ENCODE assay signal across 1 cellular context in genomic region chr11:6603287-6604080, GRCh38.
TF ChIP-seq lines count a peak whose summit lies in the region.

TSS of gene ILK (plus strand) at chr11:6603774. CDS start at chr11:6604272, 498 bp downstream.
TSS of gene RRP8 (minus strand) at chr11:6603616. CDS start at chr11:6603502, 114 bp downstream.

TF ChIP-seq in HepG2, 621 proteins besides CTCF, POLR2A, EP300 and RAD21 (continued from another document and continues in another):
- TF ChIP-seq ZNF770 (CRISPR knock-in tag; IDR thresholded peaks at IDR 0.05) (peak; percentile 84), DDIT3 (CRISPR knock-in tag; IDR thresholded peaks at IDR 0.05) (no peak), CSRNP2 (CRISPR knock-in tag; conservative IDR thresholded peaks at IDR 0.05; ENCODE audit: low read depth) (no peak; the same call in 1 of the 2 replicates), ZNF512 (CRISPR knock-in tag; IDR thresholded peaks at IDR 0.05) (no peak), ZNF3 (CRISPR knock-in tag; IDR thresholded peaks at IDR 0.05) (no peak), TOPORS (CRISPR knock-in tag; IDR thresholded peaks at IDR 0.05) (no peak; the same call in 1 of the 2 replicates), RXRB (CRISPR knock-in tag; IDR thresholded peaks at IDR 0.05; ENCODE audit: borderline replicate concordance) (peak; percentile 73), SOX5 (CRISPR knock-in tag; IDR thresholded peaks at IDR 0.05; ENCODE audit: borderline replicate concordance) (peak; percentile 49; the same call in 1 of the 2 replicates), ZFP62 (CRISPR knock-in tag; IDR thresholded peaks at IDR 0.05) (no peak), DNMT1 (CRISPR knock-in tag; IDR thresholded peaks at IDR 0.05) (peak; percentile 74; the same call in 1 of the 2 replicates), HBP1 (CRISPR knock-in tag; IDR thresholded peaks at IDR 0.05; ENCODE audit: low read depth) (peak; percentile 89; the same call in 1 of the 2 replicates), KLF16 (CRISPR knock-in tag; IDR thresholded peaks at IDR 0.05) (peak in 1 of 2 experiments; percentile 93; a peak in 2 of 4 replicates), DBP (CRISPR knock-in tag; IDR thresholded peaks at IDR 0.05; ENCODE audit: not compliant biosample characterization) (no peak), ZNF543 (CRISPR knock-in tag; IDR thresholded peaks at IDR 0.05) (0 out of 2 replicates have a peak, but pooled peaks have one; percentile 31), GZF1 (CRISPR knock-in tag; IDR thresholded peaks at IDR 0.05) (0 out of 2 replicates have a peak, but pooled peaks have one; percentile 31), SMAD1 (CRISPR knock-in tag; IDR thresholded peaks at IDR 0.05; ENCODE audit: borderline replicate concordance, low read depth) (no peak; the same call in 1 of the 2 replicates), ZBTB20 (CRISPR knock-in tag; IDR thresholded peaks at IDR 0.05; ENCODE audit: borderline replicate concordance, low read depth) (peak; percentile 73; the same call in 1 of the 2 replicates), CBX5 (CRISPR knock-in tag; IDR thresholded peaks at IDR 0.05; ENCODE audit: borderline replicate concordance) (no peak; the same call in 1 of the 2 replicates), ARHGAP35 (CRISPR knock-in tag; IDR thresholded peaks at IDR 0.05; ENCODE audit: borderline replicate concordance) (0 out of 2 replicates have a peak, but pooled peaks have one; percentile 50), HINFP (CRISPR knock-in tag; IDR thresholded peaks at IDR 0.05; ENCODE audit: low read depth) (no peak), MED13 (CRISPR knock-in tag; IDR thresholded peaks at IDR 0.05) (no peak), TCF7L2 (IDR thresholded peaks at IDR 0.05; ENCODE audit: low read depth, low read length) (no peak), THRA (CRISPR knock-in tag; IDR thresholded peaks at IDR 0.05; ENCODE audit: borderline replicate concordance) (peak; percentile 53; the same call in 1 of the 2 replicates), HOXA3 (CRISPR knock-in tag; IDR thresholded peaks at IDR 0.05) (peak; percentile 88), NFE2L2 (IDR thresholded peaks at IDR 0.05; ENCODE audit: low read length) (no peak), SP5 (CRISPR knock-in tag; IDR thresholded peaks at IDR 0.05; ENCODE audit: borderline replicate concordance, low read depth) (peak; percentile 67), SOX6 (IDR thresholded peaks at IDR 0.05) (no peak), SOX6 (CRISPR knock-in tag; IDR thresholded peaks at IDR 0.05) (peak; percentile 57), ZBTB40 (IDR thresholded peaks at IDR 0.05) (no peak), ZBTB40 (CRISPR knock-in tag; IDR thresholded peaks at IDR 0.05) (peak; percentile 74), ZNF556 (CRISPR knock-in tag; IDR thresholded peaks at IDR 0.05; ENCODE audit: borderline replicate concordance) (peak; percentile 96), ZNF614 (CRISPR knock-in tag; IDR thresholded peaks at IDR 0.05; ENCODE audit: borderline replicate concordance) (peak; percentile 55; the same call in 1 of the 2 replicates), GPBP1L1 (CRISPR knock-in tag; IDR thresholded peaks at IDR 0.05) (no peak), SRF (IDR thresholded peaks at IDR 0.05; ENCODE audit: low read depth, low read length) (peak; percentile 6; the same call in 1 of the 2 replicates)
